In the genomic region with DNA sequence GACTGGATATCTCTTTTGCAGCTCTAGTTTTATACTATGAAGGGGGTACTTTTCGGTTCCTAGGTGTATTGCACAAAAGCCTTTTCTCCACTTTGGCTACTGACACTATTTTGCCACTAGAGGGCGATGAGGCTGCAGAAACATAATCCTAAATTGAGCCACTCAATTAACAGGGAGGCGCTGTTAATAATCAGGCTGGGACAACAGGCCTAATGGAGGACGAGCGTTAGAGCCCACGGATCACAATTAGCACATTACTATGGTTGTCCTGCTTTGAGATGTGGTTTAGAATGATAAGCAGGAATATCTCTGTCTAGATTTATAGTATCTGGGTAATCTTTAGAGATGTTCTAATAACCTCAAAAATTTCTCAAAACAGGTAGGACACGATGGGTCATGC, we compare ENCODE assay signal across 9 cellular contexts.
A peak's percentile ranks its signal among the peaks of the same experiment; 100 is the strongest.
DNase-seq lines count a peak whose midpoint lies in the region; ATAC-seq, FAIRE-seq and TF ChIP-seq lines count a peak whose summit lies in the region.
"Had no signal": no experiment of that assay in that cellular context is flagged by ENCODE, and none has a peak within 500 bp of the region (broad histone marks: within the 10 kb centered on the region; RNA-seq: fewer than 3 reads in every experiment).

No MANE protein-coding gene starts in this region.

- peaks cover 17% of the 10 kb centered on the region for H3K4me1 Mint-ChIP-seq in nephron progenitor cell
- H3K4me1 Mint-ChIP-seq: activated naive CD4-positive, alpha-beta T cell treated with anti-CD3 and anti-CD28 coated beads, Interleukin-2, amount 50 U/mL, for 24 hours had no signal

- FAIRE-seq in urothelium cell line (lab: Jason Lieb, UNC) = no peak

- no peaks in the 10 kb centered on the region for H3K9me3 Mint-ChIP-seq in nephron progenitor cell
- H3K9me3 Mint-ChIP-seq: activated naive CD4-positive, alpha-beta T cell treated with anti-CD3 and anti-CD28 coated beads, Interleukin-2, amount 50 U/mL, for 24 hours had no signal

- H3K4me3 ChIP-seq in esophagus muscularis mucosa = no peak overlapping the region

- TF ChIP-seq EP300 in esophagus muscularis mucosa (IDR thresholded peaks at IDR 0.05) = no peak

- intact Hi-C loops in esophagus muscularis mucosa (cut with DNase I) = loop anchor here (5.0 kb wide), 1 partner anchor 140 kb away; no protein-coding TSS in a partner anchor

- no peaks in the 10 kb centered on the region for H3K36me3 ChIP-seq in esophagus muscularis mucosa

- peak; percentile 67 for ATAC-seq in GM19468 (IDR thresholded peaks at IDR 0.05; ENCODE audit: extremely low read depth, unreplicated experiment)

- DNase-seq in DMS114 treated with DMSO at 0.1 percent for 48 hours (lab: John Stamatoyannopoulos, UW; ENCODE audit: unreplicated experiment) (peak; percentile 29), HPDE6-E6E7 (ENCODE audit: extremely low spot score) (peak; percentile 57), NCI-H774 (lab: John Stamatoyannopoulos, UW) (peak; percentile 74), esophagus muscularis mucosa (ENCODE audit: extremely low spot score) (no peak), nephron progenitor cell (peak; percentile 45), urothelium cell line (ENCODE audit: low spot score) (peak; percentile 57)
- peak; percentile 68 for DNase-seq in activated CD8-positive, alpha-beta memory T cell treated with anti-CD3 and anti-CD28 coated beads for 24 hours

- no peaks in the 10 kb centered on the region for H3K9me3 ChIP-seq in esophagus muscularis mucosa

- H3K27me3 Mint-ChIP-seq in nephron progenitor cell (ENCODE audit: low read depth, poor library complexity) = peaks cover 13% of the 10 kb centered on the region

- TF ChIP-seq POLR2A in esophagus muscularis mucosa (IDR thresholded peaks at IDR 0.05; ENCODE audit: low read depth) = no peak

- WGBS in esophagus muscularis mucosa = 22% methylated on average over 7 of the region's 7 CpGs

- H3K27ac ChIP-seq in esophagus muscularis mucosa (replicated peaks in 1 of 4) = no peak overlapping the region

- no peaks in the 10 kb centered on the region for H3K36me3 Mint-ChIP-seq in nephron progenitor cell (ENCODE audit: low read depth)
- H3K36me3 Mint-ChIP-seq: activated naive CD4-positive, alpha-beta T cell treated with anti-CD3 and anti-CD28 coated beads, Interleukin-2, amount 50 U/mL, for 24 hours had no signal

- no peaks in the 10 kb centered on the region for H3K4me1 ChIP-seq in esophagus muscularis mucosa

- H3K27me3 ChIP-seq in esophagus muscularis mucosa = peaks cover 0 to 5% (median 0%) of the 10 kb centered on the region in 4 donors

- TF ChIP-seq CTCF in esophagus muscularis mucosa (IDR thresholded peaks at IDR 0.05) = peak; percentile 65 to 82 (median 77)
- TF ChIP-seq CTCF in nephron progenitor cell (IDR thresholded peaks at IDR 0.05) = peak; percentile 87

- no peak overlapping the region for H3K27ac Mint-ChIP-seq in nephron progenitor cell
- H3K27ac Mint-ChIP-seq: activated naive CD4-positive, alpha-beta T cell treated with anti-CD3 and anti-CD28 coated beads, Interleukin-2, amount 50 U/mL, for 24 hours had no signal

- no peak overlapping the region for H3K4me3 Mint-ChIP-seq in nephron progenitor cell
- H3K4me3 Mint-ChIP-seq: activated naive CD4-positive, alpha-beta T cell treated with anti-CD3 and anti-CD28 coated beads, Interleukin-2, amount 50 U/mL, for 24 hours had no signal
